Comparison of ENCODE assay signal across 18 cellular contexts in the genomic region with DNA sequence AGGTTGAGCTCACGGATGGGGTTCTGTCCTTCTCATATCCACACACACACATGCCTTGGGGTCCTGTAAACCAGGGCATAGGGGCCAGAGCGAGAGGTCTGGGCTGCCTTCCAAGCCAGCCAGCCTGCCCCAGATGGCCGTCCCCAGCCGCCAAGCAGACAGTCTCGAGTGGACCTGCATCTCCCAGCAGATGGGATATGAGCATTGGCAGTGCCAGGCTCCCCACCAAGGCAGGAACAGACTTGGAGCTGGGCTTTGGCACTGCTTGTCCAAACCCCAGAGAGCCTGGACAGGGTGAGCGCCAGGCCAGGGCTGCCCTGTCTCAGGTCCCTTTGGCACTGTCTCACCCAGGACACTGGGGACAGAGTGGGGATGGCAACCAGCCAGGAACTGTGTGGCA.
DNase-seq lines count a peak whose midpoint lies in the region; TF ChIP-seq lines count a peak whose summit lies in the region.
"Had no signal": no experiment of that assay in that cellular context is flagged by ENCODE, and none has a peak within 500 bp of the region (broad histone marks: within the 10 kb centered on the region; RNA-seq: fewer than 3 reads in every experiment).

No MANE protein-coding gene starts in this region.

- no peaks in the 10 kb centered on the region for H4K20me1 ChIP-seq in OCI-LY1 (ENCODE audit: insufficient read depth, low read length)

- H3K9ac ChIP-seq in OCI-LY1 (ENCODE audit: low read length), result no peak overlapping the region

- in situ Hi-C loops in G401 (cut with HindIII; ENCODE audit: low sequenced_read_pairs), result no loop called here

- H2AFZ ChIP-seq in OCI-LY1 (ENCODE audit: low read length), result no peak overlapping the region

- H3K4me1 ChIP-seq in OCI-LY1 (ENCODE audit: insufficient read depth, low read length, severe bottlenecking), result peaks cover 22% of the 10 kb centered on the region
- H3K4me1 ChIP-seq: upper lobe of right lung had no signal

- peaks cover 35% of the 10 kb centered on the region for H3K36me3 ChIP-seq in OCI-LY1 (ENCODE audit: insufficient read depth, low read length)

- no peaks in the 10 kb centered on the region for H3K9me3 ChIP-seq in OCI-LY1 (ENCODE audit: low read length)
- H3K9me3 ChIP-seq: upper lobe of right lung had no signal

- TF ChIP-seq CTCF in OCI-LY1 (IDR thresholded peaks at IDR 0.05; ENCODE audit: low read length), result no peak

- H3K27me3 ChIP-seq in OCI-LY1 (ENCODE audit: insufficient read depth, low read length), result no peaks in the 10 kb centered on the region
- H3K27me3 ChIP-seq: upper lobe of right lung had no signal

- DNase-seq in G401 (ENCODE audit: low spot score) (peak; percentile 97), globus pallidus (ENCODE audit: low spot score) (peak; percentile 50), nucleus accumbens (lab: John Stamatoyannopoulos, UW) (peak in 41 of 56 donors; percentile 3 to 73 (median 26)), CD1c-positive myeloid dendritic cell (ENCODE audit: extremely low spot score) (no peak)
- DNase-seq in stimulated activated CD4-positive, alpha-beta T cell treated with anti-CD3 and anti-CD28 coated beads, Interleukin-15, amount 100 ng/mL, for 24 hours, result no peak
- no peak for DNase-seq in activated CD4-positive, alpha-beta T cell treated with anti-CD3 and anti-CD28 coated beads for 1 hour
- DNase-seq in activated CD8-positive, alpha-beta memory T cell treated with anti-CD3 and anti-CD28 coated beads for 24 hours, result no peak
- DNase-seq: activated CD4-positive, alpha-beta T cell treated with anti-CD3 and anti-CD28 coated beads, Interleukin-2, amount 10 ng/mL, durations not matched to agents 24 days and 14 days; activated naive CD4-positive, alpha-beta T cell; amniotic stem cell; COR-L47; H9; NCI-H1417 treated with DMSO at 0.1 percent for 48 hours; NCI-H2227 treated with DMSO at 0.1 percent for 48 hours; stimulated activated naive CD8-positive, alpha-beta T cell treated with anti-CD3 and anti-CD28 coated beads, Interleukin-15, Interleukin-2, amounts not matched to agents 100 U/mL and 50 U/mL, for 24 hours; T-cell; upper lobe of right lung had no signal

- no peaks in the 10 kb centered on the region for H3F3A ChIP-seq in OCI-LY1 (ENCODE audit: insufficient read depth, low read length)

- H3K79me2 ChIP-seq in OCI-LY1 (ENCODE audit: insufficient read depth, low read length), result no peaks in the 10 kb centered on the region

- H3K27ac ChIP-seq in OCI-LY1 (ENCODE audit: low read depth, low read length, poor library complexity, severe bottlenecking), result peak overlapping the region; percentile 62
- H3K27ac ChIP-seq: upper lobe of right lung had no signal

- no peak overlapping the region for H3K4me2 ChIP-seq in OCI-LY1 (ENCODE audit: low read length)

- H3K9me2 ChIP-seq in OCI-LY1 (ENCODE audit: low read depth, low read length), result no peaks in the 10 kb centered on the region

- no peak overlapping the region for H3K4me3 ChIP-seq in OCI-LY1 (ENCODE audit: low read depth, low read length, poor library complexity, severe bottlenecking)
- H3K4me3 ChIP-seq: upper lobe of right lung had no signal

Comparison
In these comparisons a context has a peak if more than half of its experiments do, and no peak if none do; other contexts are left out.
1. DNase-seq: peak in G401 (single experiment), globus pallidus (single experiment) and nucleus accumbens (41 of 56); none in CD1c-positive myeloid dendritic cell (single experiment), stimulated activated CD4-positive, alpha-beta T cell treated with anti-CD3 and anti-CD28 coated beads, Interleukin-15, amount 100 ng/mL, for 24 hours (single experiment), activated CD4-positive, alpha-beta T cell treated with anti-CD3 and anti-CD28 coated beads for 1 hour (single experiment) and activated CD8-positive, alpha-beta memory T cell treated with anti-CD3 and anti-CD28 coated beads for 24 hours (single experiment).